Comparison of ENCODE assay signal across 8 cellular contexts in genomic region chr12:120583478-120584030, GRCh38. TPM values are rescaled to one million over a fixed set of nuclear protein-coding genes. Genes with fewer than 3 reads are reported as not detected.
DNase-seq lines count a peak whose midpoint lies in the region; ATAC-seq and TF ChIP-seq lines count a peak whose summit lies in the region.

No MANE protein-coding gene starts in this region.

- no peaks in the 10 kb centered on the region; the same call in 1 of the 2 replicates for H3K27me3 ChIP-seq in H9 (ENCODE audit: insufficient read depth, low read length)

- H3K36me3 Mint-ChIP-seq in H9 (ENCODE audit: insufficient read depth in 1 of 3, low read depth in 3 of 3) = peaks cover 5 to 18% (median 13%) of the 10 kb centered on the region in 3 experiments; a peak in 6 of 7 replicates

- no peaks in the 10 kb centered on the region for H3K9me3 ChIP-seq in H9 (ENCODE audit: control insufficient read depth, low read depth, low read length)

- no peak overlapping the region for H2AFZ ChIP-seq in H9 (ENCODE audit: low read length)

- H2AK5ac ChIP-seq in H9 (ENCODE audit: insufficient read length, low read length) = no peak overlapping the region

- H3K4me3 ChIP-seq in AG09309 (ENCODE audit: control insufficient read depth, low read depth, low read length) (no peak overlapping the region; the same call in 1 of the 2 replicates), lower leg skin (ENCODE audit: low read depth, poor library complexity, severe bottlenecking) (no peak overlapping the region)

- TF ChIP-seq CTCF in AG09309 (IDR thresholded peaks at IDR 0.05; ENCODE audit: control insufficient read depth, insufficient read depth, low read depth, low read length, missing control alignments) = peak; percentile 96
- TF ChIP-seq CTCF in H9 (conservative IDR thresholded peaks at IDR 0.05) = peak; percentile 93
- TF ChIP-seq CTCF in lower leg skin (IDR thresholded peaks at IDR 0.05) = peak in 1 of 3 donors; percentile 94

- H3K9me3 Mint-ChIP-seq in H9 = no peaks in the 10 kb centered on the region

- H3K79me2 ChIP-seq in H9 (ENCODE audit: insufficient read depth, low read length) = no peaks in the 10 kb centered on the region

- H4K91ac ChIP-seq in H9 (ENCODE audit: insufficient read length, low read depth, low read length) = no peak overlapping the region

- H4K20me1 ChIP-seq in H9 (ENCODE audit: control insufficient read depth, insufficient read depth, insufficient read length) = no peaks in the 10 kb centered on the region

- H3K79me1 ChIP-seq in H9 (ENCODE audit: insufficient read depth, low read depth, low read length, poor library complexity, severe bottlenecking) = no peaks in the 10 kb centered on the region

- H3K9ac ChIP-seq in H9 (ENCODE audit: extremely low read depth, insufficient read length, low read length) = no peak overlapping the region

- no peak overlapping the region for H3K23ac ChIP-seq in H9 (ENCODE audit: insufficient read length, low read depth, low read length)

- H3K23me2 ChIP-seq in H9 (ENCODE audit: insufficient read length, low read depth, low read length, poor library complexity, severe bottlenecking) = peaks cover 3% of the 10 kb centered on the region

- H4K8ac ChIP-seq in H9 (replicated peaks; ENCODE audit: insufficient read length, low read depth, low read length) = no peak overlapping the region

- H3K4me1 Mint-ChIP-seq in H9 = peaks cover 20 to 22% of the 10 kb centered on the region in 2 experiments

- H3K56ac ChIP-seq in H9 (ENCODE audit: insufficient read length, low read depth, low read length) = no peak overlapping the region

- ATAC-seq in HG03469 (IDR thresholded peaks at IDR 0.05; ENCODE audit: unreplicated experiment) = no peak

- no peak overlapping the region for H3K18ac ChIP-seq in H9 (ENCODE audit: insufficient read length, low read depth, low read length)

- H3K4me1 ChIP-seq in H9 (ENCODE audit: insufficient read depth, low read length) = no peaks in the 10 kb centered on the region

- DNase-seq in AG09309 (ENCODE audit: low read depth) (no peak), H9 (peak; percentile 87), NCI-H69 (lab: John Stamatoyannopoulos, UW) (peak; percentile 87), dedifferentiated amniotic fluid mesenchymal stem cell (ENCODE audit: extremely low spot score) (peak; percentile 53), lower leg skin (ENCODE audit: low spot score in 2 of 2) (peak; percentile 51 to 96)
- DNase-seq in activated CD4-positive, alpha-beta T cell treated with anti-CD3 and anti-CD28 coated beads, Interleukin-2, amount 50 U/mL, for 24 hours (ENCODE audit: low read depth in 1 of 2, low spot score in 1 of 2) = peak; percentile 83 to 86
- DNase-seq in stimulated activated CD4-positive, alpha-beta T cell treated with anti-CD3 and anti-CD28 coated beads, TNF-alpha, amount 100 ng/mL, for 4 hours (ENCODE audit: low read depth in 3 of 3) = peak; percentile 64 to 83 (median 79)

- no peak overlapping the region for H4K5ac ChIP-seq in H9 (ENCODE audit: insufficient read length, low read depth, low read length)

- H3T11ph ChIP-seq in H9 (ENCODE audit: low read length) = no peak overlapping the region

- H3K4me3 Mint-ChIP-seq in H9 = peak overlapping the region; percentile 63 to 79

- peak overlapping the region; percentile 5 for H3K4me2 ChIP-seq in H9 (ENCODE audit: insufficient read depth, insufficient read length, low read length)

- no peak overlapping the region for H2BK20ac ChIP-seq in H9 (ENCODE audit: low read depth, low read length, poor library complexity, severe bottlenecking)

- no peak overlapping the region for H3K4ac ChIP-seq in H9 (ENCODE audit: low read depth, low read length)

- peak overlapping the region in 1 of 3 experiments; percentile 12; a peak in 1 of 7 replicates for H3K27ac Mint-ChIP-seq in H9

- H3K27ac ChIP-seq in H9 (ENCODE audit: insufficient read length, low read depth, low read length) = no peak overlapping the region

- H2BK5ac ChIP-seq in H9 (ENCODE audit: insufficient read length, low read length) = no peak overlapping the region

- intact Hi-C loops in lower leg skin (cut with DNase I; ENCODE audit: low total_unique reads) = loop anchor here (10.0 kb wide), 2 partner anchors 61 to 131 kb away; partner anchors contain the start of genes CABP1 and UNC119B

- H3K14ac ChIP-seq in H9 (ENCODE audit: insufficient read depth, low read length) = no peak overlapping the region

- no peak overlapping the region for H2BK15ac ChIP-seq in H9 (ENCODE audit: low read depth, low read length)

- no peak overlapping the region for H2BK12ac ChIP-seq in H9 (ENCODE audit: insufficient read length, low read depth, low read length)

- H2BK120ac ChIP-seq in H9 (ENCODE audit: low read depth, low read length, poor library complexity, severe bottlenecking) = no peak overlapping the region

- no CpG with 5 or more reads among the region's 20 CpGs for whole genome bisulfite sequencing in H9 (ENCODE audit: extremely low coverage, insufficient read length, low lambda C conversion rate)
- WGBS in lower leg skin, 2 donors = 20 to 22% methylated on average over 20 of the region's 20 CpGs

- TF ChIP-seq POLR2A in lower leg skin (IDR thresholded peaks at IDR 0.05) = no peak

- H3K27me3 Mint-ChIP-seq in H9 (ENCODE audit: low read depth) = peaks cover 26% of the 10 kb centered on the region

RNA-seq across cellular contexts. Expression of gene POP5, which starts 2.4 kb away (rescaled TPM):
- total RNA-seq in H9 (2021) = 64.0 and 65.8 TPM in 2 replicates
- total RNA-seq in lower leg skin = 10 to 100 TPM in 3 of 4 donors, 1 to 10 TPM in 1; 7.5 to 26.9 (median 22.5) TPM

RNA-seq across cellular contexts. Expression of gene RNF10, which starts 49.4 kb away (rescaled TPM):
- total RNA-seq in H9 (2021) (153 and 157 TPM in 2 replicates), lower leg skin (100 to 1,000 TPM in 3 of 4 donors, 10 to 100 TPM in 1; 99.9 to 162 (median 118) TPM)

RNA-seq across cellular contexts. Expression of gene COQ5, which starts 54.6 kb away (rescaled TPM):
- 31.3 and 34.8 TPM in 2 replicates for total RNA-seq in H9 (2021)
- 10 to 100 TPM; 16.5 to 19.2 (median 18.3) TPM for total RNA-seq in lower leg skin

RNA-seq across cellular contexts. Expression of gene CABP1, which starts 56.9 kb away (rescaled TPM):
- total RNA-seq in H9 (2021) (3.0 and 3.1 TPM in 2 replicates), lower leg skin (under 1 TPM in 3 of 4 donors, not detected in 1; 0.39 to 0.94 (median 0.89) TPM)
